Comparison of ENCODE assay signal across 13 cellular contexts in genomic region chr15:100725121-100726069, GRCh38.
DNase-seq lines count a peak whose midpoint lies in the region; ATAC-seq and TF ChIP-seq lines count a peak whose summit lies in the region.
"Had no signal": no experiment of that assay in that cellular context is flagged by ENCODE, and none has a peak within 500 bp of the region (broad histone marks: within the 10 kb centered on the region; RNA-seq: fewer than 3 reads in every experiment).

No MANE protein-coding gene starts in this region.

- H3K27me3 Mint-ChIP-seq in Calu3 (ENCODE audit: unreplicated experiment) (no peaks in the 10 kb centered on the region), osteocyte (ENCODE audit: unreplicated experiment) (no peaks in the 10 kb centered on the region)

- no peaks in the 10 kb centered on the region for H3K36me3 ChIP-seq in PC-9 (ENCODE audit: low read depth)
- H3K36me3 ChIP-seq: gastrocnemius medialis, lower lobe of right lung had no signal

- ATAC-seq in GM19397 (IDR thresholded peaks at IDR 0.05; ENCODE audit: unreplicated experiment): no peak
- no peak for ATAC-seq in GM21447 (IDR thresholded peaks at IDR 0.05; ENCODE audit: unreplicated experiment)
- ATAC-seq: gastrocnemius medialis, lower lobe of right lung, right cardiac atrium had no signal

- peaks cover 67% of the 10 kb centered on the region for H3K4me1 Mint-ChIP-seq in Calu3 (ENCODE audit: low read depth, unreplicated experiment)
- peaks cover 51% of the 10 kb centered on the region for H3K4me1 Mint-ChIP-seq in osteocyte (ENCODE audit: unreplicated experiment)

- intact Hi-C loops in Calu3 (cut with micrococcal nuclease; ENCODE audit: unreplicated experiment) (no loop called here), PC-9 (cut with micrococcal nuclease; ENCODE audit: unreplicated experiment) (no loop called here)

- no peaks in the 10 kb centered on the region for H4K20me1 ChIP-seq in PC-9 (ENCODE audit: insufficient read depth)

- H3K27ac ChIP-seq in PC-9: peak overlapping the region; percentile 100
- H3K27ac ChIP-seq: gastrocnemius medialis, lower lobe of right lung had no signal

- BruUV-seq in Calu3 (replicated peaks; lab: Mats Ljungman, UMichigan): no TSS peak
- BruUV-seq in PC-9 (replicated peaks; lab: Mats Ljungman, UMichigan): no TSS peak

- no peaks in the 10 kb centered on the region for H3K9me3 Mint-ChIP-seq in Calu3 (ENCODE audit: low read depth, unreplicated experiment)
- H3K9me3 Mint-ChIP-seq in osteocyte (ENCODE audit: unreplicated experiment): no peaks in the 10 kb centered on the region

- CTCF ChIA-PET in Calu3 (lab: Charles Lee): interaction anchor here (0.6 to 1.4 kb wide), 3 partner anchors 8 to 18 kb away, joined by 3 to 5 read pairs (median 4); no protein-coding TSS in a partner anchor
- CTCF ChIA-PET in PC-9 (lab: Charles Lee): interaction anchor here (0.6 kb wide), 2 partner anchors 24 to 130 kb away, joined by 3 to 6 read pairs; no protein-coding TSS in a partner anchor

- no peak for TF ChIP-seq CTCF in Calu3 (IDR thresholded peaks at IDR 0.05; ENCODE audit: unreplicated experiment)
- no peak for TF ChIP-seq CTCF in PC-9 (conservative IDR thresholded peaks at IDR 0.05)
- no peak for TF ChIP-seq CTCF in epithelial cell of esophagus (IDR thresholded peaks at IDR 0.05; ENCODE audit: insufficient read depth, low read depth, low read length, missing control alignments)
- no peak for TF ChIP-seq CTCF in osteocyte (IDR thresholded peaks at IDR 0.05)

- H3K4me1 ChIP-seq in PC-9 (replicated peaks; ENCODE audit: insufficient read depth): peaks cover 60% of the 10 kb centered on the region

- peaks cover 43% of the 10 kb centered on the region for H3K36me3 Mint-ChIP-seq in Calu3 (ENCODE audit: insufficient read depth, unreplicated experiment)
- H3K36me3 Mint-ChIP-seq in osteocyte (ENCODE audit: unreplicated experiment): no peaks in the 10 kb centered on the region

- H3K9me2 ChIP-seq in PC-9 (ENCODE audit: insufficient read depth): no peaks in the 10 kb centered on the region

- no peaks in the 10 kb centered on the region for H3K79me2 ChIP-seq in PC-9 (ENCODE audit: low read depth)

- no peak overlapping the region for H3K4me3 ChIP-seq in PC-9
- H3K4me3 ChIP-seq in epithelial cell of esophagus (ENCODE audit: low read length): no peak overlapping the region
- H3K4me3 ChIP-seq: gastrocnemius medialis, lower lobe of right lung had no signal

- peak overlapping the region; percentile 35 for H3K27ac Mint-ChIP-seq in Calu3 (ENCODE audit: unreplicated experiment)
- peak overlapping the region; percentile 62 for H3K27ac Mint-ChIP-seq in osteocyte (ENCODE audit: unreplicated experiment)

- H3F3A ChIP-seq in PC-9 (ENCODE audit: insufficient read depth, low read depth): peaks cover 48% of the 10 kb centered on the region

- peak overlapping the region; percentile 8; the same call in 1 of the 2 replicates for H3K4me2 ChIP-seq in PC-9

- POLR2A ChIA-PET in PC-9 (lab: Charles Lee; ENCODE audit: unreplicated experiment): interaction anchor here (0.9 kb wide), 1 partner anchor 34 kb away, joined by 10 read pairs; no protein-coding TSS in a partner anchor

- no peaks in the 10 kb centered on the region for H3K27me3 ChIP-seq in PC-9 (ENCODE audit: insufficient read depth, low read depth)

- no peaks in the 10 kb centered on the region for H3K9me3 ChIP-seq in PC-9 (ENCODE audit: insufficient read depth, low read depth)
- H3K9me3 ChIP-seq: gastrocnemius medialis, lower lobe of right lung had no signal

- no peak overlapping the region for H2AFZ ChIP-seq in PC-9

- no peak overlapping the region for H3K4me3 Mint-ChIP-seq in Calu3 (ENCODE audit: low read depth, unreplicated experiment)
- no peak overlapping the region for H3K4me3 Mint-ChIP-seq in osteocyte (ENCODE audit: unreplicated experiment)

- DNase-seq in Calu3 (no peak), PC-9 (no peak), epithelial cell of esophagus (ENCODE audit: low read depth) (peak; percentile 72), osteocyte (ENCODE audit: extremely low spot score, unreplicated experiment) (peak; percentile 75), T1000 (lab: John Stamatoyannopoulos, UW) (no peak), DMS153 treated with DMSO at 0.1 percent for 48 hours (lab: John Stamatoyannopoulos, UW; ENCODE audit: unreplicated experiment) (no peak)
- DNase-seq: gastrocnemius medialis, lower lobe of right lung, NCI-H524, right cardiac atrium, T-helper 2 cell had no signal

Comparison
In these comparisons a context has a peak if more than half of its experiments do, and no peak if none do; other contexts are left out.
1. DNase-seq: peak in epithelial cell of esophagus (single experiment) and osteocyte (single experiment); none in Calu3 (single experiment), PC-9 (0 of 2), T1000 (single experiment) and DMS153 treated with DMSO at 0.1 percent for 48 hours (single experiment).